In the genomic region with DNA sequence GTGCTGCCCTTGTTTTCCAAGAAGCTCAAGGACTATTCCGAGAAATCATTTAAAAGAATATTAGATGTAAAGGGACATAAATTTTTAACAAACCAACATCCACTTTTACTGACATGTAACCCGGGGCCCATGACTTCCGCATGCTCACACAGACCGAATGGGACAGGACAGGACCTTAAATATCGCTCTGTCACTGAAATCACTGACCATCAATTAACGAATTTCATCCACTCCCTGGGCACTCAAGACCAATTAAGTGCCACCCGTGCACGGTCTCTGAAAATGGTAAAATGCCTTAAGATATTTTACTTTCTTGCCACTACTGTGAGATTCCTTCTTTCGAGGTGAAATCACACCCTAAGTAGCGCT, we compare ENCODE assay signal across 8 cellular contexts. TPM values are rescaled to one million over a fixed set of nuclear protein-coding genes. Genes with fewer than 3 reads are reported as not detected.
A peak's percentile ranks its signal among the peaks of the same experiment; 100 is the strongest.
DNase-seq lines count a peak whose midpoint lies in the region; ATAC-seq and TF ChIP-seq lines count a peak whose summit lies in the region.

No MANE protein-coding gene starts in this region.

- 47 to 50% methylated on average over 9 to 10 of the region's 10 CpGs for WGBS in ectodermal cell, 2 experiments

- no peaks in the 10 kb centered on the region for H3K9me3 ChIP-seq in ectodermal cell (ENCODE audit: control insufficient read depth, low read length)

- no peaks in the 10 kb centered on the region for H3K36me3 Mint-ChIP-seq in natural killer cell

- no peaks in the 10 kb centered on the region for H3K27me3 Mint-ChIP-seq in natural killer cell (ENCODE audit: low read depth in 2 of 2)

- peak; percentile 31 for ATAC-seq in GM21529 (IDR thresholded peaks at IDR 0.05; ENCODE audit: unreplicated experiment)
- peak; percentile 30 to 51 (median 34) for ATAC-seq in natural killer cell

- peaks cover 0 to 3% of the 10 kb centered on the region in 2 donors for H3K9me3 Mint-ChIP-seq in natural killer cell

- H3K27me3 ChIP-seq in ectodermal cell (ENCODE audit: control insufficient read depth, insufficient read depth, low read length, poor library complexity, severe bottlenecking) = no peaks in the 10 kb centered on the region

- DNase-seq in Caki2 (ENCODE audit: low read depth) (peak; percentile 5), LNCaP clone FGC (ENCODE audit: low read depth) (no peak), natural killer cell (no peak), foreskin melanocyte (no peak), NCI-H82 treated with DMSO at 0.1 percent for 48 hours (lab: John Stamatoyannopoulos, UW; ENCODE audit: unreplicated experiment) (no peak), NCI-H2171 treated with DMSO at 0.1 percent for 48 hours (lab: John Stamatoyannopoulos, UW) (no peak)

- H3K36me3 ChIP-seq in ectodermal cell (ENCODE audit: control insufficient read depth, insufficient read depth, low read length) = no peaks in the 10 kb centered on the region

- peaks cover 12 to 14% of the 10 kb centered on the region in 2 donors for H3K4me1 Mint-ChIP-seq in natural killer cell

- in situ Hi-C loops in Caki2 (cut with HindIII; ENCODE audit: low pct_unique_long_range_greater_than_20kb, low sequenced_read_pairs) = no loop called here

- H3K4me1 ChIP-seq in ectodermal cell (ENCODE audit: control insufficient read depth, insufficient read depth, low read length) = peaks cover 5% of the 10 kb centered on the region

- H3K27ac Mint-ChIP-seq in natural killer cell = peak overlapping the region; percentile 32 to 84

- intact Hi-C loops in natural killer cell (cut with micrococcal nuclease) = no loop called here

- no peak overlapping the region for H3K27ac ChIP-seq in ectodermal cell (ENCODE audit: insufficient read depth, low read depth, low read length, poor library complexity, severe bottlenecking)

- peak overlapping the region; percentile 89 for H3K4me3 Mint-ChIP-seq in natural killer cell

- TF ChIP-seq CTCF in LNCaP clone FGC (IDR thresholded peaks at IDR 0.05; ENCODE audit: control insufficient read depth, extremely low read depth, insufficient read depth) (no peak), natural killer cell (IDR thresholded peaks at IDR 0.05) (no peak)

- H3K4me3 ChIP-seq in LNCaP clone FGC (ENCODE audit: low read depth, low read length) (peak overlapping the region; percentile 64), ectodermal cell (ENCODE audit: insufficient read depth, low read depth, low read length) (peak overlapping the region; percentile 72)

RNA-seq across cellular contexts. Expression of a gene that starts 0.5 kb away (rescaled TPM):
- 6.6 and 11.1 TPM in 2 replicates for total RNA-seq in Caki2 (2014; rRNA removed; shearing (Covaris generic); ENCODE audit: low replicate concordance)
- 12.6 TPM for polyA plus RNA-seq in ectodermal cell (2013, experiment 1 of 4)
- 13.2 TPM for polyA plus RNA-seq in ectodermal cell (2013, experiment 2 of 4)
- 11.5 TPM for polyA plus RNA-seq in ectodermal cell (2013, experiment 3 of 4)
- polyA plus RNA-seq in ectodermal cell (2013, experiment 4 of 4) = 12.2 TPM
- 1 to 10 TPM in 1 of 3 donors, under 1 TPM in 1, not detected in 1; 0.61 to 1.2 TPM for total RNA-seq in natural killer cell
